Comparison of ENCODE assay signal across 15 cellular contexts in genomic region chr10:118054383-118054782, GRCh38. TPM values are rescaled to one million over a fixed set of nuclear protein-coding genes. Genes with fewer than 3 reads are reported as not detected.
A peak's percentile ranks its signal among the peaks of the same experiment; 100 is the strongest.
DNase-seq lines count a peak whose midpoint lies in the region; ATAC-seq and TF ChIP-seq lines count a peak whose summit lies in the region.
"Had no signal": no experiment of that assay in that cellular context is flagged by ENCODE, and none has a peak within 500 bp of the region (broad histone marks: within the 10 kb centered on the region; RNA-seq: fewer than 3 reads in every experiment).

No MANE protein-coding gene starts in this region.

- H3K23ac ChIP-seq in IMR-90 (ENCODE audit: low read depth, low read length): no peak overlapping the region

- no peak overlapping the region for H3K4me2 ChIP-seq in IMR-90 (ENCODE audit: low read depth, low read length)
- H3K4me2 ChIP-seq: BLaER1 treated with 17β-estradiol and CSF1 and Interleukin-3, amounts not matched to agents 10 nM and 100 nM had no signal

- H4K20me1 ChIP-seq in IMR-90 (ENCODE audit: insufficient read depth, low read length): no peaks in the 10 kb centered on the region
- H4K20me1 ChIP-seq: BLaER1 treated with 17β-estradiol and CSF1 and Interleukin-3, amounts not matched to agents 10 nM and 100 nM had no signal

- no peak overlapping the region for H3K14ac ChIP-seq in IMR-90 (replicated peaks; ENCODE audit: low read depth, low read length)

- no CpG with 5 or more reads among the region's 2 CpGs for WGBS in IMR-90 (ENCODE audit: extremely low coverage in 2 of 2, insufficient read length in 1 of 2), 2 experiments

- no peak overlapping the region for H3K9ac ChIP-seq in IMR-90 (ENCODE audit: low read depth, low read length)
- H3K9ac ChIP-seq: BLaER1 treated with 17β-estradiol and CSF1 and Interleukin-3, amounts not matched to agents 10 nM and 100 nM had no signal

- H4K8ac ChIP-seq in IMR-90 (ENCODE audit: low read depth in 2 of 2, low read length in 2 of 2): no peak overlapping the region

- TF ChIP-seq CTCF in IMR-90 (conservative IDR thresholded peaks at IDR 0.05; ENCODE audit: low read depth, low read length) (no peak), foreskin fibroblast (IDR thresholded peaks at IDR 0.05; ENCODE audit: low read depth, low read length) (no peak)

- BruUV-seq in IMR-90 (replicated peaks; lab: Mats Ljungman, UMichigan): no TSS peak

- no peak overlapping the region for H2BK120ac ChIP-seq in IMR-90 (ENCODE audit: low read depth, low read length)

- dilution Hi-C loops in IMR-90 (cut with HindIII; ENCODE audit: low sequenced_read_pairs, unreplicated experiment): no loop called here

- H2AK5ac ChIP-seq in IMR-90 (ENCODE audit: low read depth, low read length): no peak overlapping the region

- in situ Hi-C loops in IMR-90 (cut with MboI; ENCODE audit: low sequenced_read_pairs): no loop called here

- no peaks in the 10 kb centered on the region for H3K36me3 ChIP-seq in IMR-90 (ENCODE audit: control insufficient read depth, insufficient read depth, low read length)
- H3K36me3 ChIP-seq: BLaER1 treated with 17β-estradiol and CSF1 and Interleukin-3, amounts not matched to agents 10 nM and 100 nM had no signal

- ATAC-seq in IMR-90 (ENCODE audit: low read depth) (no peak), GM18909 (IDR thresholded peaks at IDR 0.05; ENCODE audit: poor library complexity, unreplicated experiment) (no peak)
- ATAC-seq: CD8-positive, alpha-beta T cell; HepG2 had no signal

- H2BK15ac ChIP-seq in IMR-90 (ENCODE audit: low read depth, low read length): no peak overlapping the region

- no peaks in the 10 kb centered on the region for H3K4me1 ChIP-seq in IMR-90 (ENCODE audit: control insufficient read depth, insufficient read depth, low read length)
- H3K4me1 ChIP-seq: BLaER1 treated with 17β-estradiol and CSF1 and Interleukin-3, amounts not matched to agents 10 nM and 100 nM had no signal

- H3K27ac ChIP-seq in IMR-90 (ENCODE audit: insufficient read depth, low read length) (no peak overlapping the region), epithelial cell of prostate (no peak overlapping the region)
- H3K27ac ChIP-seq: BLaER1 treated with 17β-estradiol and CSF1 and Interleukin-3, amounts not matched to agents 10 nM and 100 nM had no signal

- no peak overlapping the region for H3K4me3 ChIP-seq in IMR-90 (ENCODE audit: insufficient read depth, low read depth, low read length)
- no peak overlapping the region for H3K4me3 ChIP-seq in foreskin fibroblast (ENCODE audit: low read depth in 1 of 2, low read length in 2 of 2)
- H3K4me3 ChIP-seq: BLaER1 treated with 17β-estradiol and CSF1 and Interleukin-3, amounts not matched to agents 10 nM and 100 nM had no signal

- TF ChIP-seq POLR2A in IMR-90 (IDR thresholded peaks at IDR 0.05; ENCODE audit: low read depth, low read length): no peak

- no peak overlapping the region for H2AFZ ChIP-seq in IMR-90 (replicated peaks; ENCODE audit: low read length, poor library complexity)

- no peaks in the 10 kb centered on the region for H3K27me3 ChIP-seq in IMR-90 (ENCODE audit: control insufficient read depth, insufficient read depth, low read length)
- H3K27me3 ChIP-seq: BLaER1 treated with 17β-estradiol and CSF1 and Interleukin-3, amounts not matched to agents 10 nM and 100 nM had no signal

- intact Hi-C loops in IMR-90 (cut with micrococcal nuclease): no loop called here

- no peak overlapping the region for H2BK20ac ChIP-seq in IMR-90 (ENCODE audit: low read depth, low read length)

- no peak overlapping the region for H2AK9ac ChIP-seq in IMR-90 (replicated peaks; ENCODE audit: low read depth, low read length, poor library complexity)

- no peak overlapping the region for H3K18ac ChIP-seq in IMR-90 (ENCODE audit: low read depth, low read length)

- no peaks in the 10 kb centered on the region for H3K9me1 ChIP-seq in IMR-90 (ENCODE audit: insufficient read depth, low read length)

- H3K56ac ChIP-seq in IMR-90 (ENCODE audit: extremely low read depth, insufficient read depth, low read length): no peak overlapping the region

- no peak for DNase-seq in IMR-90
- DNase-seq in amniotic epithelial cell (ENCODE audit: low read depth): peak; percentile 14
- peak; percentile 54 for DNase-seq in epithelial cell of prostate (ENCODE audit: low read depth, low spot score)
- DNase-seq in ureter (ENCODE audit: low spot score): peak; percentile 50
- no peak for DNase-seq in stimulated activated CD4-positive, alpha-beta T cell treated with anti-CD3 and anti-CD28 coated beads, Interleukin-15, amount 100 ng/mL, for 24 hours
- no peak for DNase-seq in foreskin fibroblast
- DNase-seq: 8988T; Calu3; CD8-positive, alpha-beta T cell; DMS79 treated with DMSO at 0.1 percent for 48 hours; GF-D8; H9 had no signal

- no peak overlapping the region for H4K91ac ChIP-seq in IMR-90 (ENCODE audit: insufficient read depth, low read depth, low read length)

- no peaks in the 10 kb centered on the region for H3K79me1 ChIP-seq in IMR-90 (ENCODE audit: low read depth in 1 of 2, low read length in 2 of 2)

- H2BK5ac ChIP-seq in IMR-90 (ENCODE audit: low read depth, low read length, poor library complexity, severe bottlenecking): no peak overlapping the region

- H4K5ac ChIP-seq in IMR-90 (ENCODE audit: low read depth, low read length): no peak overlapping the region

- no peak for TF ChIP-seq RAD21 in IMR-90 (IDR thresholded peaks at IDR 0.05; ENCODE audit: low read length)

- no peak overlapping the region for H3K4ac ChIP-seq in IMR-90 (ENCODE audit: low read depth, low read length)

- no peaks in the 10 kb centered on the region for H3K9me3 ChIP-seq in IMR-90 (ENCODE audit: control insufficient read depth, insufficient read depth, low read length)
- H3K9me3 ChIP-seq: BLaER1 treated with 17β-estradiol and CSF1 and Interleukin-3, amounts not matched to agents 10 nM and 100 nM had no signal

- CTCF ChIA-PET in IMR-90 (lab: Yijun Ruan, JAX): interaction anchor here (0.8 kb wide), 1 partner anchor 9 kb away, joined by 3 read pairs; no protein-coding TSS in a partner anchor

- POLR2A ChIA-PET in IMR-90 (lab: Charles Lee; ENCODE audit: unreplicated experiment): no interaction called here

TF ChIP-seq in IMR-90, 13 proteins besides CTCF, POLR2A, EP300 and RAD21:
- TF ChIP-seq ELK1 (IDR thresholded peaks at IDR 0.05; ENCODE audit: borderline replicate concordance, low read depth, low read length) (no peak), CEBPB (IDR thresholded peaks at IDR 0.05; ENCODE audit: low read depth, low read length) (peak; percentile 65), MAFK (IDR thresholded peaks at IDR 0.05; ENCODE audit: low read depth, low read length) (no peak)

RNA-seq across cellular contexts. Expression of gene RAB11FIP2, which starts 7.6 kb away (rescaled TPM):
- total RNA-seq in IMR-90 (2012; rRNA removed) (13.1 and 16.1 TPM in 2 replicates), ureter (74.9 TPM)
- polyA plus RNA-seq in IMR-90 (2012; rRNA removed): 3.6 and 5.5 TPM in 2 replicates
- polyA plus RNA-seq in IMR-90 (2012; cell fraction: cytosol; rRNA removed): 0.38 and 0.40 TPM in 2 replicates
- 0.54 and 5.5 TPM in 2 replicates for polyA plus RNA-seq in IMR-90 (2012; cell fraction: nucleus; rRNA removed; ENCODE audit: low replicate concordance)

Comparison
In these comparisons a context has a peak if more than half of its experiments do, and no peak if none do; other contexts are left out.
1. DNase-seq: peak in amniotic epithelial cell (single experiment), epithelial cell of prostate (single experiment) and ureter (single experiment); none in IMR-90 (single experiment), stimulated activated CD4-positive, alpha-beta T cell treated with anti-CD3 and anti-CD28 coated beads, Interleukin-15, amount 100 ng/mL, for 24 hours (single experiment) and foreskin fibroblast (0 of 2).